ENCODE assay signal across 1 cellular context in genomic region chr1:109213824-109214693, GRCh38.
A peak's percentile ranks its signal among the peaks of the same experiment; 100 is the strongest.
TF ChIP-seq lines count a peak whose summit lies in the region.

Gene SARS1 (plus strand): TSS chr1:109213918. CDS start chr1:109213993, 75 bp downstream.

TF ChIP-seq in K562, 482 proteins besides CTCF, POLR2A, EP300 and RAD21 (continued from another document and continues in another):
- TF ChIP-seq TAF15 (IDR thresholded peaks at IDR 0.05; ENCODE audit: low read depth, low read length) (no peak), HDGF (IDR thresholded peaks at IDR 0.05) (no peak), MLX (CRISPR knock-in tag; conservative IDR thresholded peaks at IDR 0.05) (no peak), MTA3 (IDR thresholded peaks at IDR 0.05; ENCODE audit: borderline replicate concordance) (peak; percentile 68; the same call in 1 of the 2 replicates), MAX (CRISPR knock-in tag; IDR thresholded peaks at IDR 0.05) (peak; percentile 79), GABPB2 (CRISPR knock-in tag; conservative IDR thresholded peaks at IDR 0.05) (no peak; the same call in 1 of the 2 replicates), ARID3B (CRISPR knock-in tag; IDR thresholded peaks at IDR 0.05; ENCODE audit: borderline replicate concordance) (no peak), NKRF (IDR thresholded peaks at IDR 0.05; ENCODE audit: borderline replicate concordance) (peak; percentile 94), MXI1 (IDR thresholded peaks at IDR 0.05; ENCODE audit: low read depth, low read length) (peak; percentile 84; the same call in 1 of the 2 replicates), CHD1 (IDR thresholded peaks at IDR 0.05; ENCODE audit: low read length) (no peak), ZSCAN32 (CRISPR knock-in tag; IDR thresholded peaks at IDR 0.05) (no peak), NFIX (CRISPR knock-in tag; IDR thresholded peaks at IDR 0.05; ENCODE audit: low read depth) (no peak), POLR2B (IDR thresholded peaks at IDR 0.05; ENCODE audit: low read depth, partially characterized antibody) (peak; percentile 97), ZNF639 (CRISPR knock-in tag; conservative IDR thresholded peaks at IDR 0.05 in 1 of 2, IDR thresholded peaks at IDR 0.05 in 1 of 2) (peak in 1 of 2 experiments; percentile 19; a peak in 1 of 4 replicates), ETV1 (tag; conservative IDR thresholded peaks at IDR 0.05; ENCODE audit: low read depth) (peak; percentile 95), VEZF1 (CRISPR knock-in tag; IDR thresholded peaks at IDR 0.05) (peak; percentile 97), CBFA2T2 (conservative IDR thresholded peaks at IDR 0.05) (no peak), PPARD (CRISPR knock-in tag; IDR thresholded peaks at IDR 0.05) (no peak), TFAP4 (CRISPR knock-in tag; IDR thresholded peaks at IDR 0.05; ENCODE audit: borderline replicate concordance) (peak; percentile 96), SOX6 (IDR thresholded peaks at IDR 0.05) (no peak), SAP30 (IDR thresholded peaks at IDR 0.05; ENCODE audit: borderline replicate concordance, insufficient read depth, low read depth, low read length, poor library complexity, severe bottlenecking) (peak; percentile 94), CTBP1 (IDR thresholded peaks at IDR 0.05; ENCODE audit: borderline replicate concordance) (0 out of 2 replicates have a peak, but pooled peaks have one; percentile 7), ZBED1 (IDR thresholded peaks at IDR 0.05) (0 out of 2 replicates have a peak, but pooled peaks have one; percentile 38), FOXK2 (conservative IDR thresholded peaks at IDR 0.05 in 1 of 2, IDR thresholded peaks at IDR 0.05 in 1 of 2; ENCODE audit: low read depth in 2 of 2) (0 out of 4 replicates have a peak, but pooled peaks of 1 of the 2 experiments have one; percentile 10), IRF2 (CRISPR knock-in tag; IDR thresholded peaks at IDR 0.05) (no peak), SAFB (IDR thresholded peaks at IDR 0.05; ENCODE audit: borderline replicate concordance, low read depth, low read length) (peak; percentile 86; the same call in 1 of the 2 replicates), CEBPB (tag; IDR thresholded peaks at IDR 0.05) (no peak), NFRKB (IDR thresholded peaks at IDR 0.05; ENCODE audit: low read depth) (peak; percentile 42; the same call in 1 of the 2 replicates), ZFPM2 (CRISPR knock-in tag; IDR thresholded peaks at IDR 0.05) (no peak), FOXM1 (IDR thresholded peaks at IDR 0.05; ENCODE audit: low read depth) (no peak), FOXM1 (CRISPR knock-in tag; IDR thresholded peaks at IDR 0.05; ENCODE audit: low read depth) (peak; percentile 86), JUN (IDR thresholded peaks at IDR 0.05; ENCODE audit: borderline replicate concordance, low read depth, low read length) (no peak), JUN (CRISPR knock-in tag; IDR thresholded peaks at IDR 0.05; ENCODE audit: borderline replicate concordance) (0 out of 2 replicates have a peak, but pooled peaks have one; percentile 32), SIRT6 (IDR thresholded peaks at IDR 0.05; ENCODE audit: low read depth, low read length) (no peak), ZSCAN29 (IDR thresholded peaks at IDR 0.05) (peak; percentile 91), FIP1L1 (IDR thresholded peaks at IDR 0.05; ENCODE audit: low read depth, low read length, poor library complexity, severe bottlenecking) (peak; percentile 80), ZNF165 (CRISPR knock-in tag; IDR thresholded peaks at IDR 0.05; ENCODE audit: borderline replicate concordance) (no peak), ELF1 (tag; IDR thresholded peaks at IDR 0.05) (peak; percentile 87), NCOA6 (IDR thresholded peaks at IDR 0.05) (no peak), MEIS2 (IDR thresholded peaks at IDR 0.05; ENCODE audit: partially characterized antibody) (peak; percentile 97), ZKSCAN8 (CRISPR knock-in tag; IDR thresholded peaks at IDR 0.05) (no peak), ZNF134 (CRISPR knock-in tag; conservative IDR thresholded peaks at IDR 0.05) (0 out of 2 replicates have a peak, but pooled peaks have one; percentile 2), GTF2F1 (IDR thresholded peaks at IDR 0.05; ENCODE audit: low read depth, low read length) (no peak), RBFOX2 (IDR thresholded peaks at IDR 0.05; ENCODE audit: low read depth, low read length) (peak; percentile 96), TBL1XR1 (IDR thresholded peaks at IDR 0.05; ENCODE audit: low read length in 2 of 2) (no peak), OTX1 (CRISPR knock-in tag; IDR thresholded peaks at IDR 0.05) (no peak), ZBTB49 (CRISPR knock-in tag; IDR thresholded peaks at IDR 0.05; ENCODE audit: borderline replicate concordance) (peak; percentile 90), HDAC1 (IDR thresholded peaks at IDR 0.05) (peak in 1 of 2 experiments; percentile 94; a peak in 2 of 4 replicates), BRF2 (IDR thresholded peaks at IDR 0.05; ENCODE audit: borderline replicate concordance, insufficient read depth, insufficient read length) (no peak), POLR2G (IDR thresholded peaks at IDR 0.05; ENCODE audit: low read depth, low read length) (peak; percentile 93), REST (CRISPR knock-in tag; IDR thresholded peaks at IDR 0.05; ENCODE audit: low read depth) (0 out of 2 replicates have a peak, but pooled peaks have one; percentile 52)
